In the genomic region with DNA sequence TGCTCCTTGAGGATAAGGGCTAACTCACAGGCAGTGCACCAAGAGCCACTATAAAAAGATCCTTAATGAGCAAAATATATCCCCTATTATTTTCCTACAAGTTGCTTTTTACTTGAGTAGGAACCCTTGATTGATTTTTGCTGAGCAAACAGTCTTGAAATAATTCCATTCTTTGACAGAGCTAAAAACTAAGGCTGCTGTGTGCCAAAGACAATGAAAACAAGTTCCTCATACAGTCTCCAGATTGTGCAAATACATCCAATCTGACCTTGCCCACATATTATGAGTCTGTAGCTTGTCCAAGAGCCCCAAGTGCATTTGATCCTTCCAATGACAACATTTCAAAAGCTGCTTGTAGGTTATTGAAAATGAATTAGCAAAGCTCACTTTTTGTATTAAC, we compare ENCODE assay signal across 13 cellular contexts.
"Had no signal": no experiment of that assay in that cellular context is flagged by ENCODE, and none has a peak within 500 bp of the region (broad histone marks: within the 10 kb centered on the region; RNA-seq: fewer than 3 reads in every experiment).

No MANE protein-coding gene starts in this region.

- H3K27ac ChIP-seq: SK-N-MC had no signal

- H3K4me3 ChIP-seq: SK-N-MC, smooth muscle cell had no signal

- DNase-seq: activated CD4-positive, alpha-beta T cell treated with anti-CD3 and anti-CD28 coated beads for 1 hour; activated CD4-positive, alpha-beta T cell treated with anti-CD3 and anti-CD28 coated beads, Interleukin-2, amount 50 U/mL, for 48 hours; activated CD8-positive, alpha-beta memory T cell treated with anti-CD3 and anti-CD28 coated beads, Interleukin-2, amount 10 ng/mL, durations not matched to agents 7 days and 5 days; dermis blood vessel endothelial cell; endodermal cell; erythroblast; kidney; retina; T-cell; T1000; trophoblast cell had no signal

- H3K4me2 ChIP-seq: smooth muscle cell had no signal
